14 cellular contexts compared by ENCODE assay signal in genomic region chr4:98627883-98628282, GRCh38. TPM values are rescaled to one million over a fixed set of nuclear protein-coding genes. Genes with fewer than 3 reads are reported as not detected.
A peak's percentile ranks its signal among the peaks of the same experiment; 100 is the strongest.
DNase-seq lines count a peak whose midpoint lies in the region; ATAC-seq and TF ChIP-seq lines count a peak whose summit lies in the region.
"Had no signal": no experiment of that assay in that cellular context is flagged by ENCODE, and none has a peak within 500 bp of the region (broad histone marks: within the 10 kb centered on the region; RNA-seq: fewer than 3 reads in every experiment).

No MANE protein-coding gene starts in this region.

- H3K9me3 Mint-ChIP-seq in nephron: peaks cover 5% of the 10 kb centered on the region
- H3K9me3 Mint-ChIP-seq: activated naive CD8-positive, alpha-beta T cell treated with anti-CD3 and anti-CD28 coated beads, Interleukin-2, amount 50 U/mL, for 24 hours; stimulated activated naive B cell treated with anti-CD40 and anti-IgM and Interleukin-4, amounts not matched to agents 10 μg/mL and 1 μg/mL and 100 μg/mL, for 72 hours; T-helper 1 cell treated with Interleukin-12 subunit alpha and Interleukin-12 subunit beta and Interleukin-4 antibody, amounts not matched to agents 30 μg/mL and 1 μg/mL, for 36 hours had no signal

- no peak overlapping the region for H3K4me3 ChIP-seq in esophagus muscularis mucosa

- H3K27me3 ChIP-seq in esophagus muscularis mucosa: no peaks in the 10 kb centered on the region

- TF ChIP-seq EP300 in esophagus muscularis mucosa (IDR thresholded peaks at IDR 0.05): no peak

- peak overlapping the region in 1 of 3 experiments; percentile 9 for H3K4me3 Mint-ChIP-seq in nephron
- H3K4me3 Mint-ChIP-seq: activated naive CD8-positive, alpha-beta T cell treated with anti-CD3 and anti-CD28 coated beads, Interleukin-2, amount 50 U/mL, for 24 hours; stimulated activated naive B cell treated with anti-CD40 and anti-IgM and Interleukin-4, amounts not matched to agents 10 μg/mL and 1 μg/mL and 100 μg/mL, for 72 hours; T-helper 1 cell treated with Interleukin-12 subunit alpha and Interleukin-12 subunit beta and Interleukin-4 antibody, amounts not matched to agents 30 μg/mL and 1 μg/mL, for 36 hours had no signal

- no peaks in the 10 kb centered on the region for H3K9me3 ChIP-seq in esophagus muscularis mucosa

- ATAC-seq in HG02642 (IDR thresholded peaks at IDR 0.05; ENCODE audit: poor library complexity, unreplicated experiment): no peak
- no peak for ATAC-seq in HG03378 (IDR thresholded peaks at IDR 0.05; ENCODE audit: unreplicated experiment)
- ATAC-seq: activated naive CD8-positive, alpha-beta T cell treated with anti-CD3 and anti-CD28 coated beads, Interleukin-2, amount 50 U/mL, for 24 hours; stimulated activated naive B cell treated with anti-CD40 and anti-IgM and Interleukin-4, amounts not matched to agents 10 μg/mL and 1 μg/mL and 100 μg/mL, for 72 hours had no signal

- 37% methylated on average over 2 of the region's 2 CpGs for WGBS in esophagus muscularis mucosa

- peaks cover 6 to 47% (median 35%) of the 10 kb centered on the region in 4 donors for H3K4me1 ChIP-seq in esophagus muscularis mucosa

- H3K27me3 Mint-ChIP-seq in nephron (ENCODE audit: low read depth): no peaks in the 10 kb centered on the region
- H3K27me3 Mint-ChIP-seq: activated naive CD8-positive, alpha-beta T cell treated with anti-CD3 and anti-CD28 coated beads, Interleukin-2, amount 50 U/mL, for 24 hours; stimulated activated naive B cell treated with anti-CD40 and anti-IgM and Interleukin-4, amounts not matched to agents 10 μg/mL and 1 μg/mL and 100 μg/mL, for 72 hours had no signal

- no peak for TF ChIP-seq CTCF in esophagus muscularis mucosa (IDR thresholded peaks at IDR 0.05)
- TF ChIP-seq CTCF in nephron (IDR thresholded peaks at IDR 0.05; ENCODE audit: unreplicated experiment in 3 of 3): no peak

- TF ChIP-seq POLR2A in esophagus muscularis mucosa (IDR thresholded peaks at IDR 0.05; ENCODE audit: low read depth): no peak

- peaks cover 5% of the 10 kb centered on the region for H3K36me3 Mint-ChIP-seq in nephron (ENCODE audit: low read depth)

- H3K4me1 Mint-ChIP-seq in nephron: peaks cover 55% of the 10 kb centered on the region

- DNase-seq in EH (ENCODE audit: low read depth): peak; percentile 89
- DNase-seq in RPMI7951 (ENCODE audit: low read depth): peak; percentile 44
- DNase-seq in esophagus muscularis mucosa (ENCODE audit: extremely low spot score): no peak
- no peak for DNase-seq in NCI-H146 (lab: John Stamatoyannopoulos, UW)
- no peak for DNase-seq in GM19240 (ENCODE audit: insufficient read length, low spot score)
- DNase-seq: activated naive CD8-positive, alpha-beta T cell treated with anti-CD3 and anti-CD28 coated beads, Interleukin-2, amount 50 U/mL, for 24 hours; GOT3; MM.1S; NCI-H774; stimulated activated naive B cell treated with anti-CD40 and anti-IgM and Interleukin-4, amounts not matched to agents 10 μg/mL and 1 μg/mL and 100 μg/mL, for 72 hours had no signal

- H3K27ac ChIP-seq in esophagus muscularis mucosa (replicated peaks in 1 of 4): peak overlapping the region; percentile 9 to 53 (median 40)

- intact Hi-C loops in esophagus muscularis mucosa (cut with DNase I): no loop called here

- H3K36me3 ChIP-seq in esophagus muscularis mucosa: no peaks in the 10 kb centered on the region

- H3K27ac Mint-ChIP-seq in nephron: peak overlapping the region; percentile 70 to 89 (median 87)
- H3K27ac Mint-ChIP-seq: activated naive CD8-positive, alpha-beta T cell treated with anti-CD3 and anti-CD28 coated beads, Interleukin-2, amount 50 U/mL, for 24 hours; stimulated activated naive B cell treated with anti-CD40 and anti-IgM and Interleukin-4, amounts not matched to agents 10 μg/mL and 1 μg/mL and 100 μg/mL, for 72 hours; T-helper 1 cell treated with Interleukin-12 subunit alpha and Interleukin-12 subunit beta and Interleukin-4 antibody, amounts not matched to agents 30 μg/mL and 1 μg/mL, for 36 hours had no signal

RNA-seq across cellular contexts. Expression of gene TSPAN5, which starts 30.5 kb away (rescaled TPM):
- total RNA-seq in RPMI7951 (2014; rRNA removed; shearing (Covaris generic)): 25.2 and 26.6 TPM in 2 replicates
- 10 to 100 TPM in 3 of 4 donors, 1 to 10 TPM in 1; 9.1 to 16.8 (median 13.3) TPM for total RNA-seq in esophagus muscularis mucosa

Comparison
In these comparisons a context has a peak if more than half of its experiments do, and no peak if none do; other contexts are left out.
1. DNase-seq: peak in EH (single experiment) and RPMI7951 (single experiment); none in esophagus muscularis mucosa (single experiment), NCI-H146 (single experiment) and GM19240 (single experiment).